Comparison of ENCODE assay signal across 21 cellular contexts in the genomic region with DNA sequence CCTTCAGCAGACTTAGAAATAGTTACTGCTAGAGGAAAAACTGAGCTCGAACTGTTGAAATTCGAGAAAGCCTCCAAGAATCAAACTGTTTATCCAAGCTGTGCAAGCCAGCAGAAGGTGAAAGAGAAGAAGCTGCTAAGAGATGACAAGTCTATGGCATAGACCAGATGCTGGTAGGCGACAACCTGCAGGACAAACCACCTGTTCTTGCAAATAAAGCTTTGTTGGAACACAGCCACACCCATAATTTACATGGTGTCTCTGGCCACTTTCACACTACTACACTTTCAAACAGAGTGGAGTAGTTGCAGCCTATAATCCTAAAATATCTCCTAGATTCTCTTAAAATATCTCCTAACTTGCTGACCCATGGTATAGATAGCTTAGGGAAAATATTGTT. TPM values are rescaled to one million over a fixed set of nuclear protein-coding genes. Genes with fewer than 3 reads are reported as not detected.
DNase-seq lines count a peak whose midpoint lies in the region; ATAC-seq and TF ChIP-seq lines count a peak whose summit lies in the region.
"Had no signal": no experiment of that assay in that cellular context is flagged by ENCODE, and none has a peak within 500 bp of the region (broad histone marks: within the 10 kb centered on the region; RNA-seq: fewer than 3 reads in every experiment).

No MANE protein-coding gene starts in this region.

- BruUV-seq in Calu3 (replicated peaks; lab: Mats Ljungman, UMichigan): no TSS peak

- H3K9me3 ChIP-seq in AG04450 (ENCODE audit: control insufficient read depth, insufficient read depth, low read length): no peaks in the 10 kb centered on the region

- H3K27ac Mint-ChIP-seq in Calu3 (ENCODE audit: unreplicated experiment): no peak overlapping the region
- no peak overlapping the region for H3K27ac Mint-ChIP-seq in activated T-cell treated with anti-CD3 and anti-CD28 coated beads, Interleukin-2, amount 50 U/mL, for 72 hours
- H3K27ac Mint-ChIP-seq: CD8-positive, alpha-beta memory T cell; T-helper 2 cell treated with Interferon-gamma antibody and Interleukin-4, amounts not matched to agents 5 μg/mL and 100 μg/mL, for 36 hours had no signal

- POLR2A ChIA-PET in AG04450 (lab: Yijun Ruan, JAX): interaction anchor here (0.6 kb wide), 1 partner anchor 1741 kb away, joined by 5 read pairs; no protein-coding TSS in a partner anchor

- no peak overlapping the region for H3K4me3 Mint-ChIP-seq in Calu3 (ENCODE audit: low read depth, unreplicated experiment)
- no peak overlapping the region for H3K4me3 Mint-ChIP-seq in activated T-cell treated with anti-CD3 and anti-CD28 coated beads, Interleukin-2, amount 50 U/mL, for 72 hours
- H3K4me3 Mint-ChIP-seq: CD8-positive, alpha-beta memory T cell; T-helper 2 cell treated with Interferon-gamma antibody and Interleukin-4, amounts not matched to agents 5 μg/mL and 100 μg/mL, for 36 hours had no signal

- CTCF ChIA-PET in AG04450 (lab: Charles Lee) (interaction anchor here (0.6 kb wide), 1 partner anchor 40 kb away, joined by 3 read pairs; no protein-coding TSS in a partner anchor), Calu3 (lab: Charles Lee) (no interaction called here)

- H3K27me3 Mint-ChIP-seq in Calu3 (ENCODE audit: unreplicated experiment): no peaks in the 10 kb centered on the region
- H3K27me3 Mint-ChIP-seq in activated T-cell treated with anti-CD3 and anti-CD28 coated beads, Interleukin-2, amount 50 U/mL, for 72 hours (ENCODE audit: low read depth): no peaks in the 10 kb centered on the region

- DNase-seq in AG04450 (ENCODE audit: low read depth, low spot score): peak; percentile 8
- DNase-seq in GM12865 (ENCODE audit: low read depth): peak; percentile 9
- DNase-seq in NCI-H526 treated with DMSO at 0.1 percent for 48 hours (lab: John Stamatoyannopoulos, UW): peak; percentile 5
- DNase-seq in inferior parietal cortex (ENCODE audit: extremely low spot score): peak; percentile 46
- DNase-seq in HuH-7 (ENCODE audit: low spot score): no peak
- DNase-seq in Calu3: no peak
- DNase-seq in activated T-cell treated with anti-CD3 and anti-CD28 coated beads, Interleukin-2, amount 50 U/mL, for 72 hours: no peak
- DNase-seq: CD8-positive, alpha-beta memory T cell; DMS79 treated with DMSO at 0.1 percent for 48 hours; GOT3; KBM-7; MV-4-11; NCI-H1436; NCI-H2029 treated with DMSO at 0.1 percent for 48 hours; NK-92 treated with Interleukin-12 subunit alpha and Interleukin-12 subunit beta, amount 100 ng/mL, for 24 hours; Right ventricle myocardium superior had no signal

- ATAC-seq in activated T-cell treated with anti-CD3 and anti-CD28 coated beads, Interleukin-2, amount 50 U/mL, for 72 hours (replicated peaks in 1 of 2): no peak
- ATAC-seq in GM19395 (IDR thresholded peaks at IDR 0.05; ENCODE audit: unreplicated experiment): no peak
- ATAC-seq: HCT116 had no signal

- no peak overlapping the region for H3K4me3 ChIP-seq in AG04450 (ENCODE audit: low read depth, low read length)
- H3K4me3 ChIP-seq in GM12865 (ENCODE audit: low read depth, low read length): no peak overlapping the region
- H3K4me3 ChIP-seq: BLaER1 treated with 17β-estradiol and CSF1 and Interleukin-3, amounts not matched to agents 10 nM and 100 nM; SK-N-MC had no signal

- H3K27ac ChIP-seq in AG04450 (ENCODE audit: low read depth, low read length): no peak overlapping the region
- H3K27ac ChIP-seq: BLaER1 treated with 17β-estradiol and CSF1 and Interleukin-3, amounts not matched to agents 10 nM and 100 nM; SK-N-MC had no signal

- intact Hi-C loops in Calu3 (cut with micrococcal nuclease; ENCODE audit: unreplicated experiment): no loop called here

- H3K9me3 Mint-ChIP-seq in Calu3 (ENCODE audit: low read depth, unreplicated experiment): no peaks in the 10 kb centered on the region
- H3K9me3 Mint-ChIP-seq in activated T-cell treated with anti-CD3 and anti-CD28 coated beads, Interleukin-2, amount 50 U/mL, for 72 hours: no peaks in the 10 kb centered on the region
- H3K9me3 Mint-ChIP-seq: T-helper 2 cell treated with Interferon-gamma antibody and Interleukin-4, amounts not matched to agents 5 μg/mL and 100 μg/mL, for 36 hours had no signal

- H3K27me3 ChIP-seq in AG04450 (ENCODE audit: control insufficient read depth, insufficient read depth, low read length): no peaks in the 10 kb centered on the region
- H3K27me3 ChIP-seq: BLaER1 treated with 17β-estradiol and CSF1 and Interleukin-3, amounts not matched to agents 10 nM and 100 nM had no signal

- H3K4me1 Mint-ChIP-seq in Calu3 (ENCODE audit: low read depth, unreplicated experiment): peaks cover 39% of the 10 kb centered on the region
- H3K4me1 Mint-ChIP-seq in activated T-cell treated with anti-CD3 and anti-CD28 coated beads, Interleukin-2, amount 50 U/mL, for 72 hours (ENCODE audit: low read depth): no peaks in the 10 kb centered on the region
- H3K4me1 Mint-ChIP-seq: CD8-positive, alpha-beta memory T cell had no signal

- peaks cover 87% of the 10 kb centered on the region for H3K36me3 Mint-ChIP-seq in Calu3 (ENCODE audit: insufficient read depth, unreplicated experiment)
- H3K36me3 Mint-ChIP-seq in activated T-cell treated with anti-CD3 and anti-CD28 coated beads, Interleukin-2, amount 50 U/mL, for 72 hours (ENCODE audit: insufficient read depth in 2 of 2): peaks cover 1 to 2% of the 10 kb centered on the region in 2 donors
- H3K36me3 Mint-ChIP-seq: CD8-positive, alpha-beta memory T cell had no signal

- TF ChIP-seq CTCF in AG04450 (IDR thresholded peaks at IDR 0.05; ENCODE audit: low read depth, low read length) (no peak), GM12865 (IDR thresholded peaks at IDR 0.05; ENCODE audit: insufficient read depth, low read depth, low read length, missing control alignments) (no peak), Calu3 (IDR thresholded peaks at IDR 0.05; ENCODE audit: unreplicated experiment) (no peak)

RNA-seq across cellular contexts. Expression of gene TNFRSF21, which starts 33.3 kb away (rescaled TPM):
- polyA plus RNA-seq in AG04450 (2011; rRNA removed): 21.7 and 23.8 TPM in 2 replicates
- 31.1 and 34.9 TPM in 2 replicates for polyA minus RNA-seq in AG04450 (2011; rRNA and poly(A)+ RNA removed)
- total RNA-seq in Calu3 (2022): 255 and 282 TPM in 2 replicates
- total RNA-seq in activated T-cell treated with anti-CD3 and anti-CD28 coated beads, Interleukin-2, amount 50 U/mL, for 72 hours: 1 to 10 TPM; 4.3 to 5.8 TPM

Comparison
In these comparisons a context has a peak if more than half of its experiments do, and no peak if none do; other contexts are left out.
1. DNase-seq: peak in AG04450 (single experiment), GM12865 (single experiment), NCI-H526 treated with DMSO at 0.1 percent for 48 hours (single experiment) and inferior parietal cortex (single experiment); none in HuH-7 (single experiment), Calu3 (single experiment) and activated T-cell treated with anti-CD3 and anti-CD28 coated beads, Interleukin-2, amount 50 U/mL, for 72 hours (0 of 2).
2. RNA of gene TNFRSF21, which starts 33.3 kb away (total RNA-seq): 255 to 282 TPM in Calu3; 4.3 to 5.8 TPM in activated T-cell treated with anti-CD3 and anti-CD28 coated beads, Interleukin-2, amount 50 U/mL, for 72 hours; every median in the first group is over 10 times any median in the second.